In genomic region chr19:51726049-51726448, GRCh38 we compare ENCODE assay signal across 13 cellular contexts. TPM values are rescaled to one million over a fixed set of nuclear protein-coding genes. Genes with fewer than 3 reads are reported as not detected.
DNase-seq lines count a peak whose midpoint lies in the region; ATAC-seq and TF ChIP-seq lines count a peak whose summit lies in the region.
"Had no signal": no experiment of that assay in that cellular context is flagged by ENCODE, and none has a peak within 500 bp of the region (broad histone marks: within the 10 kb centered on the region; RNA-seq: fewer than 3 reads in every experiment).

No MANE protein-coding gene starts in this region.

- no peak overlapping the region for H3K9ac ChIP-seq in smooth muscle cell (ENCODE audit: low read depth)

- H3K36me3 ChIP-seq in smooth muscle cell (ENCODE audit: low read depth) = no peaks in the 10 kb centered on the region

- H3K4me3 ChIP-seq in AG09309 (ENCODE audit: control insufficient read depth, low read depth, low read length) = no peak overlapping the region
- no peak overlapping the region for H3K4me3 ChIP-seq in smooth muscle cell

- peak; percentile 63 for DNase-seq in AG09309 (ENCODE audit: low read depth)
- peak; percentile 12 for DNase-seq in SK-N-DZ (ENCODE audit: low spot score)
- peak; percentile 60 for DNase-seq in fibroblast of the conjunctiva (ENCODE audit: low read depth)
- DNase-seq in myocyte (ENCODE audit: low read depth) = peak; percentile 88
- DNase-seq in NOMO-1 treated with dmso at 0.1 percent for 144 hours (lab: John Stamatoyannopoulos, UW; ENCODE audit: unreplicated experiment) = no peak
- no peak for DNase-seq in smooth muscle cell (lab: John Stamatoyannopoulos, UW; ENCODE audit: unreplicated experiment)
- DNase-seq in DMS153 (lab: John Stamatoyannopoulos, UW) = no peak
- DNase-seq: activated CD4-positive, alpha-beta T cell treated with anti-CD3 and anti-CD28 coated beads for 4 hours; NCI-H345 had no signal

- no peaks in the 10 kb centered on the region for H3F3A ChIP-seq in smooth muscle cell (ENCODE audit: low read depth)

- H2AFZ ChIP-seq in smooth muscle cell (ENCODE audit: low read depth) = no peak overlapping the region

- H3K79me2 ChIP-seq in smooth muscle cell (ENCODE audit: low read depth) = no peaks in the 10 kb centered on the region

- WGBS in smooth muscle cell (ENCODE audit: low lambda C conversion rate) = 65% methylated on average over 13 of the region's 14 CpGs

- no peak overlapping the region for H3K4me2 ChIP-seq in smooth muscle cell

- no peaks in the 10 kb centered on the region for H3K4me1 ChIP-seq in smooth muscle cell (ENCODE audit: low read depth)

- ATAC-seq in GM19397 (IDR thresholded peaks at IDR 0.05; ENCODE audit: unreplicated experiment) = no peak
- ATAC-seq: stimulated activated memory B cell treated with anti-CD40 and anti-IgM and Interleukin-4, amounts not matched to agents 10 μg/mL and 1 μg/mL and 100 μg/mL, for 72 hours had no signal

- TF ChIP-seq CTCF in AG09309 (IDR thresholded peaks at IDR 0.05; ENCODE audit: control insufficient read depth, insufficient read depth, low read depth, low read length, missing control alignments) (no peak), smooth muscle cell (IDR thresholded peaks at IDR 0.05; ENCODE audit: borderline replicate concordance, insufficient read depth, poor library complexity, severe bottlenecking) (no peak)

- H4K20me1 ChIP-seq in smooth muscle cell (ENCODE audit: low read depth) = no peaks in the 10 kb centered on the region

- no peaks in the 10 kb centered on the region for H3K9me3 ChIP-seq in smooth muscle cell (replicated peaks; ENCODE audit: low read depth)

- no peak overlapping the region for H3K27ac ChIP-seq in smooth muscle cell (ENCODE audit: low read depth)

- H3K27me3 ChIP-seq in smooth muscle cell (ENCODE audit: low read depth) = peaks cover 25% of the 10 kb centered on the region

RNA-seq across cellular contexts. Expression of gene HAS1, which starts 2.3 kb away (rescaled TPM):
- polyA plus RNA-seq in SK-N-DZ (2014; cell fraction: cytosol; rRNA removed) = not detected in 2 replicates
- polyA plus RNA-seq in SK-N-DZ (2014; cell fraction: nucleus; rRNA removed) = not detected in 2 replicates
- total RNA-seq in myocyte (0.57 and 0.70 TPM in 2 replicates), smooth muscle cell (0.90 and 0.94 TPM in 2 replicates)
- 1.9 TPM for polyA plus RNA-seq in myocyte (2012)
- polyA plus RNA-seq in smooth muscle cell = 1.5 and 1.8 TPM in 2 replicates
- total RNA-seq: natural killer cell treated with Interleukin-12 subunit alpha and Interleukin-12 subunit beta and Interleukin-15 and Interleukin-18, amount 100 ng/mL, for 72 hours had no signal
- polyA plus RNA-seq: BJ had no signal

RNA-seq across cellular contexts. Expression of gene FPR1, which starts 25.6 kb away (rescaled TPM):
- polyA plus RNA-seq in SK-N-DZ (2014; cell fraction: cytosol; rRNA removed) = not detected in 2 replicates
- polyA plus RNA-seq in SK-N-DZ (2014; cell fraction: nucleus; rRNA removed) = not detected in 2 replicates
- total RNA-seq in myocyte = 0.05 and 0.16 TPM in 2 replicates
- polyA plus RNA-seq in myocyte (2012) = 1.9 TPM
- total RNA-seq in smooth muscle cell = not detected in 2 replicates
- not detected in 2 replicates for polyA plus RNA-seq in smooth muscle cell
- polyA plus RNA-seq: BJ had no signal

RNA-seq across cellular contexts. Expression of gene SPACA6, which starts 32.9 kb away (rescaled TPM):
- polyA plus RNA-seq in SK-N-DZ (2014; cell fraction: cytosol; rRNA removed) = 3.5 and 4.7 TPM in 2 replicates
- polyA plus RNA-seq in SK-N-DZ (2014; cell fraction: nucleus; rRNA removed) = 43.3 and 54.7 TPM in 2 replicates
- total RNA-seq in myocyte (5.2 and 8.0 TPM in 2 replicates), smooth muscle cell (3.3 and 4.1 TPM in 2 replicates)
- 17.7 TPM for polyA plus RNA-seq in myocyte (2012)
- polyA plus RNA-seq in smooth muscle cell = 3.0 and 4.3 TPM in 2 replicates

RNA-seq across cellular contexts. Expression of gene FPR2, which starts 34.9 kb away (rescaled TPM):
- not detected in 2 replicates for polyA plus RNA-seq in SK-N-DZ (2014; cell fraction: cytosol; rRNA removed)
- not detected in 2 replicates for polyA plus RNA-seq in SK-N-DZ (2014; cell fraction: nucleus; rRNA removed)
- total RNA-seq in myocyte (not detected in 2 replicates), smooth muscle cell (0.13 TPM in 1 of 2 replicates, not detected in the other)
- polyA plus RNA-seq in myocyte (2012) = 0.05 TPM
- not detected in 2 replicates for polyA plus RNA-seq in smooth muscle cell
- polyA plus RNA-seq: BJ had no signal

Comparison
In these comparisons a context has a peak if more than half of its experiments do, and no peak if none do; other contexts are left out.
1. DNase-seq: peak in AG09309 (single experiment), SK-N-DZ (single experiment), fibroblast of the conjunctiva (single experiment) and myocyte (single experiment); none in NOMO-1 treated with dmso at 0.1 percent for 144 hours (single experiment), smooth muscle cell (single experiment) and DMS153 (single experiment).